ENCODE assay signal across 8 cellular contexts in genomic region chr11:6612008-6612815, GRCh38. TPM values are rescaled to one million over a fixed set of nuclear protein-coding genes. Genes with fewer than 3 reads are reported as not detected.
DNase-seq lines count a peak whose midpoint lies in the region; ATAC-seq and TF ChIP-seq lines count a peak whose summit lies in the region.

Gene TAF10, minus strand, starts transcription at chr11:6612216. Its CDS starts 27 bp downstream, at chr11:6612189.

- 0 to 1% (median 1%) methylated on average over 27 to 74 of the region's 74 CpGs for WGBS in heart left ventricle, 4 donors
- 0% methylated on average over 8 to 31 of the region's 74 CpGs for WGBS in upper lobe of left lung, 2 donors

- H3K4me3 ChIP-seq in heart left ventricle (peak within 1 kb of the TSS; percentile 52 to 93 (median 78)), upper lobe of left lung (peak within 1 kb of the TSS; percentile 67 to 97 (median 85))

- DNase-seq in NCI-H1694 (lab: John Stamatoyannopoulos, UW) (peak; percentile 77), amniotic epithelial cell (ENCODE audit: low read depth) (peak; percentile 94), heart left ventricle (peak; percentile 99), posterior vena cava (ENCODE audit: low spot score) (peak; percentile 100), upper lobe of left lung (peak; percentile 99)

- H3K4me1 ChIP-seq in heart left ventricle (peaks cover 4 to 72% (median 36%) of the 10 kb centered on the region in 12 donors), upper lobe of left lung (peaks cover 33 to 54% (median 46%) of the 10 kb centered on the region in 4 donors)

- peak within 1 kb of the TSS; percentile 90 to 100 (median 98) for H3K27ac ChIP-seq in heart left ventricle
- H3K27ac ChIP-seq in upper lobe of left lung: peak within 1 kb of the TSS; percentile 94 to 100 (median 99)

- intact Hi-C loops in T-helper 1 cell treated with Interleukin-12 subunit alpha and Interleukin-12 subunit beta and Interleukin-4 antibody, amounts not matched to agents 30 ng/mL and 1 ng/mL, for 36 hours (cut with micrococcal nuclease): loop anchor here (1.0 to 10.0 kb wide), 12 partner anchors 9 to 1375 kb away; partner anchors contain the start of genes ARFIP2, CAVIN3, EIF3F and FHIP1B
- intact Hi-C loops in heart left ventricle (cut with DNase I): loop anchor here in 8 of 10 donors (1.0 to 5.0 kb wide), 5 partner anchors 45 to 135 kb away; partner anchors contain the start of genes MRPL17 (in 7 of the 8) and DCHS1 (in 1 of the 8)
- intact Hi-C loops in posterior vena cava (cut with DNase I): loop anchor here in 1 of 2 donors (5.0 kb wide), 1 partner anchor 70 kb away; the partner anchor contains the start of gene MRPL17

- TF ChIP-seq EP300 in upper lobe of left lung (IDR thresholded peaks at IDR 0.05): peak in 1 of 4 donors; percentile 83

- H3K27me3 ChIP-seq in heart left ventricle (no peaks in the 10 kb centered on the region), upper lobe of left lung (no peaks in the 10 kb centered on the region)

- peak; percentile 90 for TF ChIP-seq POLR2A in GM15510 (IDR thresholded peaks at IDR 0.05; ENCODE audit: borderline replicate concordance, extremely low read depth, insufficient read length)
- peak in 1 of 2 donors; percentile 94 for TF ChIP-seq POLR2A in heart left ventricle (IDR thresholded peaks at IDR 0.05)
- TF ChIP-seq POLR2A in upper lobe of left lung (IDR thresholded peaks at IDR 0.05): peak; percentile 47 to 99 (median 94)

- ATAC-seq in HG02884 (IDR thresholded peaks at IDR 0.05; ENCODE audit: unreplicated experiment) (peak; percentile 86), heart left ventricle (peak; percentile 94 to 96 (median 95)), upper lobe of left lung (ENCODE audit: low FRiP score in 2 of 2) (peak; percentile 97)

- TF ChIP-seq CTCF in heart left ventricle (IDR thresholded peaks at IDR 0.05): no peak
- peak in 2 of 6 experiments; percentile 14 to 34 for TF ChIP-seq CTCF in upper lobe of left lung (IDR thresholded peaks at IDR 0.05)

- H3K9me3 ChIP-seq in heart left ventricle: no peaks in the 10 kb centered on the region
- no peaks in the 10 kb centered on the region for H3K9me3 ChIP-seq in upper lobe of left lung

- H3K36me3 ChIP-seq in heart left ventricle (peaks cover 0 to 85% (median 69%) of the 10 kb centered on the region in 9 donors), upper lobe of left lung (peaks cover 30 to 70% (median 50%) of the 10 kb centered on the region in 4 donors)

RNA-seq across cellular contexts. Expression of gene TAF10, which starts in this region (rescaled TPM):
- total RNA-seq in T-helper 1 cell treated with Interleukin-12 subunit alpha and Interleukin-12 subunit beta and Interleukin-4 antibody, amounts not matched to agents 30 ng/mL and 1 ng/mL, for 36 hours: 132 and 150 TPM in 2 replicates
- total RNA-seq in heart left ventricle (100 to 1,000 TPM in 4 of 9 donors, 10 to 100 TPM in 5; 42.3 to 153 (median 99.0) TPM), posterior vena cava (100 to 1,000 TPM in 1 of 2 donors, 10 to 100 TPM in 1; 85.9 to 107 TPM), upper lobe of left lung (100 to 1,000 TPM in 3 of 6 donors, 10 to 100 TPM in 3; 60.8 to 153 (median 96.5) TPM)
- polyA plus RNA-seq in heart left ventricle: 100 to 1,000 TPM in 1 of 2 donors, 10 to 100 TPM in 1; 50.8 to 155 TPM

Comparison
In these comparisons a context has a peak if more than half of its experiments do, and no peak if none do; other contexts are left out.
1. Peak in every context shown above with its lines: DNase-seq, ATAC-seq, H3K4me3 ChIP-seq and H3K27ac ChIP-seq.